Comparison of ENCODE assay signal across 14 cellular contexts in the genomic region with DNA sequence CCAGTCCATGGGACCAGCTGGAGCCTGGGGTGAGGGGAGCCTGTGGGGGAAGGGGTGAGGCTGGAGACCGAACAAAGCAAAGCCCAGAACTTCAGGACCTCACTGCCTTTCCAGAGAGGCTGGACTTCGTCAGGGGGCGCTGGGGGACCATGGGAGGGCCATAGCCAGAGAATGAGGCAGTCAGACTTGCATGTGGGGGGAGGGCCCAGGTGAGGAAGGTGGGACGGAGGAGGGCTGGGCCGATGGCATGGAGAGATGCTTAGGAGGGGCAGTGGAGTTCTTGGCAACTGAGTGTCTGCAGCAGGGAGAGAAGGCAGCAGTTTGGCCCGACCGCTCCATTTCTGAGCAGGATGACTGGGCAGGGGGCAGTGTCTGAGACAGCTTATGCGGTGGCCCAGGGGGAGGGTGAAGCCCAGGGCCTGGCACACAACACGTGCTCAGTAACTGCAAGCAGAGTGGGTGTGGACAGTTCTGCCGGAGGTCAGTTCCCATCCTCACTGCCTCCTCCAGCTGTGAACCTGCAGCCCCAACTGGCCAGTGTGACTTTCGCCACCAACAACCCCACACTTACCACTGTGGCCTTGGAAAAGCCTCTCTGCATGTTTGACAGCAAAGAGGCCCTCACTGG. TPM values are rescaled to one million over a fixed set of nuclear protein-coding genes. Genes with fewer than 3 reads are reported as not detected.
A peak's percentile ranks its signal among the peaks of the same experiment; 100 is the strongest.
DNase-seq lines count a peak whose midpoint lies in the region; ATAC-seq and TF ChIP-seq lines count a peak whose summit lies in the region.
"Had no signal": no experiment of that assay in that cellular context is flagged by ENCODE, and none has a peak within 500 bp of the region (broad histone marks: within the 10 kb centered on the region; RNA-seq: fewer than 3 reads in every experiment).

No MANE protein-coding gene starts in this region.

- intact Hi-C loops in Right ventricle myocardium superior (cut with DNase I): no loop called here

- no peaks in the 10 kb centered on the region for H3K27me3 ChIP-seq in right atrium auricular region
- H3K27me3 ChIP-seq in Peyer's patch: no peaks in the 10 kb centered on the region

- ATAC-seq in Right ventricle myocardium superior (ENCODE audit: poor library complexity) (peak; percentile 45), esophagus mucosa (no peak)

- in situ Hi-C loops in astrocyte of the cerebellum (cut with HindIII; ENCODE audit: low sequenced_read_pairs): no loop called here

- peaks cover 0 to 16% of the 10 kb centered on the region in 2 donors for H3K4me1 ChIP-seq in right atrium auricular region
- H3K4me1 ChIP-seq in Peyer's patch: peaks cover 0 to 27% (median 5%) of the 10 kb centered on the region in 4 donors

- H3K4me3 ChIP-seq in right atrium auricular region (no peak overlapping the region), astrocyte of the cerebellum (ENCODE audit: low read depth, low read length) (no peak overlapping the region), Peyer's patch (peak overlapping the region in 1 of 4 donors; percentile 52)
- H3K4me3 ChIP-seq: SK-N-MC had no signal

- TF ChIP-seq CTCF in right atrium auricular region (IDR thresholded peaks at IDR 0.05) (no peak), astrocyte of the cerebellum (IDR thresholded peaks at IDR 0.05; ENCODE audit: low read depth, low read length, missing control alignments) (peak; percentile 13), Peyer's patch (IDR thresholded peaks at IDR 0.05) (no peak)

- TF ChIP-seq POLR2A in Peyer's patch (IDR thresholded peaks at IDR 0.05): no peak

- H3K36me3 ChIP-seq in right atrium auricular region: no peaks in the 10 kb centered on the region
- no peaks in the 10 kb centered on the region for H3K36me3 ChIP-seq in Peyer's patch

- H3K9me3 ChIP-seq in right atrium auricular region (no peaks in the 10 kb centered on the region), Peyer's patch (no peaks in the 10 kb centered on the region)

- DNase-seq in Right ventricle myocardium superior: no peak
- DNase-seq in right atrium auricular region (ENCODE audit: low spot score): no peak
- DNase-seq in astrocyte of the cerebellum (ENCODE audit: low read depth): no peak
- peak; percentile 73 for DNase-seq in left kidney (ENCODE audit: low read depth, low spot score)
- no peak for DNase-seq in globus pallidus (ENCODE audit: low spot score)
- no peak for DNase-seq in GM03348 (ENCODE audit: low spot score)
- no peak for DNase-seq in Peyer's patch
- DNase-seq: immature natural killer cell, NCI-H446 had no signal

- H3K27ac ChIP-seq in right atrium auricular region (no peak overlapping the region), Peyer's patch (peak overlapping the region in 1 of 4 donors; percentile 42)
- H3K27ac ChIP-seq: SK-N-MC had no signal

RNA-seq across cellular contexts. Expression of gene UPK3A, which starts 0.8 kb away (rescaled TPM):
- total RNA-seq in Right ventricle myocardium superior: 0.65 TPM
- total RNA-seq in right atrium auricular region: not detected
- total RNA-seq in esophagus mucosa: not detected
- total RNA-seq in Peyer's patch: 1 to 10 TPM in 1 of 4 donors, not detected in 3; 4.0 TPM
- total RNA-seq: activated CD4-positive, alpha-beta T cell treated with anti-CD3 and anti-CD28 coated beads for 36 hours; activated T-helper 1 cell treated with anti-CD3 and anti-CD28 coated beads, Interleukin-12 subunit alpha, Interleukin-12 subunit beta, Interleukin-2, Interleukin-4 antibody, amounts not matched to agents 30 ng/mL and 10 ng/mL and 1 ng/mL, durations not matched to agents 14 hours and 24 hours and 36 hours; bronchial epithelial cell had no signal

RNA-seq across cellular contexts. Expression of gene FAM118A, which starts 24.2 kb away (rescaled TPM):
- 21.1 TPM for total RNA-seq in Right ventricle myocardium superior
- 10 to 100 TPM; 11.6 to 12.4 TPM for total RNA-seq in right atrium auricular region
- 9.1 TPM for total RNA-seq in esophagus mucosa
- total RNA-seq in Peyer's patch: 1,000 to 10,000 TPM in 1 of 4 donors, 100 to 1,000 TPM in 1, 10 to 100 TPM in 2; 46.4 to 1,083 (median 189) TPM

RNA-seq across cellular contexts. Expression of gene KIAA0930, which starts 44.9 kb away (rescaled TPM):
- total RNA-seq in Right ventricle myocardium superior (18.6 TPM), right atrium auricular region (10 to 100 TPM; 13.0 to 20.4 TPM), esophagus mucosa (45.4 TPM), Peyer's patch (10 to 100 TPM; 21.2 to 41.3 (median 27.8) TPM)
